In the genomic region with DNA sequence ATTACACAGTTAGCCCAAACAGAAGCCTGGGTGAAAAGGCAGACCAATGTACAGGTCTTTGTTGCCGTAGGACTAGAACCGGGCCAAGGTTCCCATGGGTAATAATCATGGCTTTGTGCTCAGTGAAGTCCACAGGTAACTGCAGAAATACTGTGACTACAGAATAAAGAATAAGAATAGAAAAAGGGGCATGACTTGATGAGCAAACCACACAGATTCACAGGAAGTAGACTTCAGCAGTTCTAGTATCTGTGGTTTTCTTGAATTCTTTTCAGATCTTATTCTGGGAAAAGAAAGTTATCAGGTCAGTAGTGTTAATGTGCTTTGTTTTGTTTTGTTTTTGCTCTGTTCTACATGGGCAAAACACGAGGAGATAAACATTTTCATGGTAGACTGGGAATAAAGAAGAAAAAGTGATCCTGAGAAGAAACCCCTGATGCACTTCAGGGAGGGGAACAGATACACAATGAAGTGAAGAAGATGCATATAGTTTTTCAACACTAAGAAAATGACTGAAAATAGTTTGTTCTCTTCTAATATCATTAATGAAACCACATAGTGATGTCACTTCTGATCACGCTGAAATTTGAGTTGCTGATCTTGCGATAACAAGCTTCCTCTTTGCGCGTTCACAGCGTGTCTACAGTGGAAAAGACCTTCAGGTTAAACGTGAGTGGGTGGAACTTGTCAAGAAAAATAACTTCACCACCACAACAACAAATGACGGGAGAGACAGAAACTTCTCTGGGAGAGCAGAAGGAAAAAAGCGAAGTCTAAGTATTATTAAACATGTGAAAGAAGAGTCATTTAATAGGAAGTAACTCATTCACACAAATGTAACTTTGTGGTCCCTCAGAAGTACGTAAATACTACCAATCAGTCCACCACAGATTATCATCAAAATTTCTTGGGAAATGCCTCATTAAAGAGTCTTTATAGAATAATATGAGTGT, we compare ENCODE assay signal across 8 cellular contexts.
A peak's percentile ranks its signal among the peaks of the same experiment; 100 is the strongest.
DNase-seq lines count a peak whose midpoint lies in the region; ATAC-seq, FAIRE-seq and TF ChIP-seq lines count a peak whose summit lies in the region.

No MANE protein-coding gene starts in this region.

- H3K4me3 Mint-ChIP-seq in HFFc6 = no peak overlapping the region

- DNase-seq in mammary epithelial cell = no peak
- no peak for DNase-seq in breast epithelium (ENCODE audit: low spot score in 2 of 2)
- DNase-seq in activated CD8-positive, alpha-beta memory T cell treated with anti-CD3 and anti-CD28 coated beads for 4 hours (ENCODE audit: low read depth in 2 of 2) = peak; percentile 24 to 46
- DNase-seq in small intestine = peak; percentile 62
- DNase-seq in hepatocyte (ENCODE audit: low spot score) = no peak
- no peak for DNase-seq in HFFc6
- DNase-seq in hepatic stellate cell (ENCODE audit: low spot score) = no peak

- TF ChIP-seq POLR2A in breast epithelium (IDR thresholded peaks at IDR 0.05) = no peak

- CTCF ChIA-PET in mammary epithelial cell (lab: Charles Lee; ENCODE audit: low non-redundant PET) = interaction anchor here (0.6 kb wide), 1 partner anchor 767 kb away, joined by 3 read pairs; no protein-coding TSS in a partner anchor

- no peak overlapping the region for H2AFZ ChIP-seq in mammary epithelial cell (ENCODE audit: low read depth, low read length)
- no peak overlapping the region for H2AFZ ChIP-seq in hepatocyte

- no peaks in the 10 kb centered on the region for H3K36me3 ChIP-seq in mammary epithelial cell (ENCODE audit: insufficient read depth, low read length)
- H3K36me3 ChIP-seq in breast epithelium = no peaks in the 10 kb centered on the region
- H3K36me3 ChIP-seq in small intestine (ENCODE audit: control insufficient read depth in 2 of 2, insufficient read depth in 2 of 2, low read length in 2 of 2) = no peaks in the 10 kb centered on the region
- no peaks in the 10 kb centered on the region for H3K36me3 ChIP-seq in hepatocyte (replicated peaks; ENCODE audit: insufficient read depth, low read depth)

- no peaks in the 10 kb centered on the region for H3K27me3 Mint-ChIP-seq in HFFc6 (ENCODE audit: insufficient read depth)

- H3K4me3 ChIP-seq in mammary epithelial cell (replicated peaks in 1 of 3; ENCODE audit: insufficient read depth in 1 of 3, low read depth in 2 of 3, low read length in 3 of 3) (no peak overlapping the region), breast epithelium (no peak overlapping the region), small intestine (ENCODE audit: low read depth in 1 of 2, low read length in 2 of 2) (no peak overlapping the region), hepatocyte (no peak overlapping the region)

- H3K27me3 ChIP-seq in mammary epithelial cell (ENCODE audit: insufficient read depth, low read length) (no peaks in the 10 kb centered on the region), breast epithelium (no peaks in the 10 kb centered on the region), small intestine (ENCODE audit: control insufficient read depth in 2 of 2, insufficient read depth in 2 of 2, low read length in 2 of 2) (peaks cover 0 to 2% of the 10 kb centered on the region in 2 donors), hepatocyte (no peaks in the 10 kb centered on the region)

- H3K9me2 ChIP-seq in hepatocyte (replicated peaks; ENCODE audit: insufficient read depth) = no peaks in the 10 kb centered on the region

- WGBS in mammary epithelial cell (ENCODE audit: low coverage, missing lambda C conversion rate) = 69% methylated on average over 12 of the region's 12 CpGs
- 66 to 79% (median 67%) methylated on average over 12 of the region's 12 CpGs for WGBS in small intestine, 3 donors
- 93% methylated on average over 12 of the region's 12 CpGs for WGBS in hepatocyte (ENCODE audit: low lambda C conversion rate, missing lambda C conversion rate)

- H3K9me3 Mint-ChIP-seq in HFFc6 = peaks cover 12% of the 10 kb centered on the region

- H4K20me1 ChIP-seq in mammary epithelial cell (ENCODE audit: insufficient read depth, low read length) = no peaks in the 10 kb centered on the region
- H4K20me1 ChIP-seq in hepatocyte (ENCODE audit: insufficient read depth, poor library complexity, severe bottlenecking) = no peaks in the 10 kb centered on the region

- H3K79me2 ChIP-seq in mammary epithelial cell (ENCODE audit: insufficient read depth, low read length) (no peaks in the 10 kb centered on the region), hepatocyte (no peaks in the 10 kb centered on the region)

- H3K27ac ChIP-seq in mammary epithelial cell (ENCODE audit: insufficient read depth, low read depth, low read length) (no peak overlapping the region), breast epithelium (no peak overlapping the region), small intestine (ENCODE audit: low read depth in 1 of 2, low read length in 1 of 2) (peak overlapping the region; percentile 41 to 61), hepatocyte (no peak overlapping the region)

- H3K4me2 ChIP-seq in mammary epithelial cell (ENCODE audit: insufficient read depth, low read depth, low read length) (no peak overlapping the region), hepatocyte (no peak overlapping the region)

- no peaks in the 10 kb centered on the region for H3K4me1 ChIP-seq in mammary epithelial cell (ENCODE audit: insufficient read depth, low read length)
- H3K4me1 ChIP-seq in breast epithelium = no peaks in the 10 kb centered on the region
- H3K4me1 ChIP-seq in small intestine (ENCODE audit: control insufficient read depth in 2 of 2, insufficient read depth in 1 of 2, low read depth in 1 of 2, low read length in 1 of 2) = no peaks in the 10 kb centered on the region
- no peaks in the 10 kb centered on the region for H3K4me1 ChIP-seq in hepatocyte (ENCODE audit: insufficient read depth)

- TF ChIP-seq CTCF in mammary epithelial cell (conservative IDR thresholded peaks at IDR 0.05 in 1 of 2, IDR thresholded peaks at IDR 0.05 in 1 of 2; ENCODE audit: extremely low read depth in 1 of 2, insufficient read depth in 1 of 2, low read depth in 1 of 2, low read length in 2 of 2) = no peak
- no peak for TF ChIP-seq CTCF in breast epithelium (IDR thresholded peaks at IDR 0.05)
- no peak for TF ChIP-seq CTCF in hepatocyte (IDR thresholded peaks at IDR 0.05; ENCODE audit: poor library complexity)
- no peak for TF ChIP-seq CTCF in HFFc6 (IDR thresholded peaks at IDR 0.05)

- BruUV-seq in mammary epithelial cell (replicated peaks; lab: Mats Ljungman, UMichigan) = no TSS peak

- intact Hi-C loops in mammary epithelial cell (cut with micrococcal nuclease) (no loop called here), breast epithelium (cut with DNase I; ENCODE audit: low total_unique reads) (loop anchor here (1.0 kb wide), 1 partner anchor 10 kb away; no protein-coding TSS in a partner anchor)

- no peaks in the 10 kb centered on the region for H3K36me3 Mint-ChIP-seq in HFFc6 (ENCODE audit: low read depth)

- H3K4me1 Mint-ChIP-seq in HFFc6 (ENCODE audit: low read depth) = no peaks in the 10 kb centered on the region

- H3K9ac ChIP-seq in mammary epithelial cell (ENCODE audit: insufficient read depth, low read length) = peak overlapping the region; percentile 2

- FAIRE-seq in small intestine (lab: Jason Lieb, UNC) = no peak

- dilution Hi-C loops in mammary epithelial cell (cut with HindIII; ENCODE audit: low sequenced_read_pairs) = no loop called here

- ATAC-seq in HG03442 (IDR thresholded peaks at IDR 0.05; ENCODE audit: unreplicated experiment) = peak; percentile 83

- no peak overlapping the region for H3K27ac Mint-ChIP-seq in HFFc6

- H3K9me3 ChIP-seq in mammary epithelial cell (replicated peaks; ENCODE audit: insufficient read depth, low read length) (no peaks in the 10 kb centered on the region), breast epithelium (no peaks in the 10 kb centered on the region), small intestine (ENCODE audit: control insufficient read depth, low read depth) (no peaks in the 10 kb centered on the region), hepatocyte (ENCODE audit: low read depth) (no peaks in the 10 kb centered on the region)

- in situ Hi-C loops in mammary epithelial cell (cut with MboI; ENCODE audit: low sequenced_read_pairs in 2 of 2) = no loop called here

Comparison
In these comparisons a context has a peak if more than half of its experiments do, and no peak if none do; other contexts are left out.
1. DNase-seq: peak in activated CD8-positive, alpha-beta memory T cell treated with anti-CD3 and anti-CD28 coated beads for 4 hours (2 of 2) and small intestine (single experiment); none in mammary epithelial cell (single experiment), breast epithelium (0 of 2), hepatocyte (single experiment), HFFc6 (single experiment) and hepatic stellate cell (single experiment).
2. H3K27ac ChIP-seq: peak in small intestine (2 of 2); none in mammary epithelial cell (single experiment), breast epithelium (0 of 2) and hepatocyte (single experiment).